ENCODE assay signal across 13 cellular contexts in the genomic region with DNA sequence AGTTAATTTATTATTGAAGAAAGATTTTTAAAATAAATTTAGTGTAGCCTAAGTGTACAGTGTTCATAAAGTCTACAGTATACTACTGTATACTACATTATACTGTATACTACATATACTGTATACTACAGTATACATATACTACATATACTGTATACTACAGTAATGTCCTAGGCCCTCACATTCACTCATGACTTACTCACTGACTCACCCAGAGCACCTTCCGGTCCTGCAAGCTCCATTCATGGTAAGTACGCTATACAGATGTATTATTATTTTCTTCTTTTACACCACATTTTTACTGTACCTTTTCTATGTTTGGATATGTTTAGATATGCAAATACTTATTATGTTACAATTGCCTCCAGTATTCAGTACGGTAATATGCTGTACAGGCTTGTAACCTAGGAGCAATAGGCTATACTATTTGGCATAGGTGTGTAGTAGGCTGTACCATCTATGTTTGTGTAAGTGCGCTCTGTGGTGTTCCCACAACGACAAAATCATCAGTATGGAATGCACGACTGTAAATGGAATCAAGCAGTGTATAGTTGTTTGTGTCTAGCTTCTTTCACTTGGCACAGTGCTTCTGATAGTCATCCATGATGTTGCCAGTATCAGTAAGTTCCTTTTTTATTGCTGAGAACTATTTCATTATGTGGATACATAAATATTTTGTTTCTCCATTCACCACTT.
"Had no signal": no experiment of that assay in that cellular context is flagged by ENCODE, and none has a peak within 500 bp of the region (broad histone marks: within the 10 kb centered on the region; RNA-seq: fewer than 3 reads in every experiment).

No MANE protein-coding gene starts in this region.

- ATAC-seq: gastroesophageal sphincter; left cardiac atrium; lower lobe of right lung; stimulated activated effector memory CD8-positive, alpha-beta T cell treated with anti-CD3 and anti-CD28 coated beads, Interleukin-12 subunit alpha, Interleukin-12 subunit beta, amount 100 ng/mL, for 72 hours; T-helper 17 cell had no signal

- H3K27me3 ChIP-seq: gastroesophageal sphincter, hepatocyte, thyroid gland had no signal

- H2AFZ ChIP-seq: hepatocyte had no signal

- H3K27ac ChIP-seq: gastroesophageal sphincter, hepatocyte, lower lobe of right lung, thyroid gland had no signal

- H3K4me1 ChIP-seq: gastroesophageal sphincter, lower lobe of right lung, thyroid gland had no signal

- DNase-seq: activated effector memory CD4-positive, alpha-beta T cell treated with Interleukin-2 at 50 U/mL for 16 hours; activated T-cell treated with anti-CD3 and anti-CD28 coated beads, Interleukin-2, amount 50 U/mL, for 1 hour; left cardiac atrium; lower lobe of right lung; naive B cell; small intestine; T-helper 17 cell; thyroid gland had no signal

- H3K36me3 ChIP-seq: gastroesophageal sphincter, lower lobe of right lung, thyroid gland had no signal

- H3K9me3 ChIP-seq: gastroesophageal sphincter, lower lobe of right lung, thyroid gland had no signal

- H3K4me2 ChIP-seq: hepatocyte had no signal

- H3K79me2 ChIP-seq: hepatocyte had no signal

- H3K4me3 ChIP-seq: gastroesophageal sphincter, hepatocyte, lower lobe of right lung, thyroid gland had no signal

- FAIRE-seq: endometrium, urothelium cell line had no signal
